Comparison of ENCODE assay signal across 12 cellular contexts in the genomic region with DNA sequence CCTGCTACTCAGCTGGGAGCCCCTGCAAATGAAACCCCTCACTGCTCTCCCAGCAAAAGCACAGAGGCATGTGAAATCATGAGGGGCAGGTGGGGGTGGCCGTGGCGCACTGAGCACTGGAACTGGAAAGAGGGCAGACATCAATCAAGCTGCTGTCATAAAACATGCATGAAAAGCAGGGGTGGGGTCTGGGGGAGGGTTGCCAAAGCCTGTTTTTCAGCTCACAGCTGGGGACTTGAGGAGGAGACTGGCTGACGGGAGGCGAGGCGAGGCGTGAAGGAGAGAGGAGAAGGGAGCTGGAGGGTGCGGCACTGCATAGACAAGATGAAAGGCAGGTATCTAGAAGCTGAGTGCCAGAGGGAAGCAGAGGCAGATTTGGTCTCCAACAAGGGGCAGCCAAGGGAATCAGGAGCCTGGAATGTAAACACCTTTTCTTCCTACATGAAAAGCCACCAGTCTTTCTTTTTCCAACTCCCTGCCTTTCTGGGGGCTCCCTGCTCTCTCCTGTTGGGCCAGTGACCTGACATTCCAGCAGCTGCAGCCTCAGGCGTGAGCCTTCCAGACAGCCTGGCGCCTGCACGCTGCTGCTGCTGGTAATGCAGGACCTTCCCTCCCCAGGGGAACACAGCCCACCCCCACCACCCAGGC.
A peak's percentile ranks its signal among the peaks of the same experiment; 100 is the strongest.
DNase-seq lines count a peak whose midpoint lies in the region; ATAC-seq and TF ChIP-seq lines count a peak whose summit lies in the region.
"Had no signal": no experiment of that assay in that cellular context is flagged by ENCODE, and none has a peak within 500 bp of the region (broad histone marks: within the 10 kb centered on the region; RNA-seq: fewer than 3 reads in every experiment).

No MANE protein-coding gene starts in this region.

- H3K9me2 ChIP-seq in hepatocyte (replicated peaks; ENCODE audit: insufficient read depth): no peaks in the 10 kb centered on the region

- peak; percentile 42 for DNase-seq in HEK293T (ENCODE audit: extremely low spot score)
- peak; percentile 41 for DNase-seq in NCI-H446 treated with DMSO at 0.1 percent for 48 hours (lab: John Stamatoyannopoulos, UW)
- peak; percentile 70 for DNase-seq in hepatocyte (ENCODE audit: low spot score)
- DNase-seq in retina: peak; percentile 81
- no peak for DNase-seq in T-helper 2 cell
- no peak for DNase-seq in kidney tubule cell (ENCODE audit: low spot score)
- DNase-seq in germinal center (ENCODE audit: low spot score): no peak
- DNase-seq: activated CD4-positive, alpha-beta T cell treated with anti-CD3 and anti-CD28 coated beads, Interleukin-2, amount 10 ng/mL, durations not matched to agents 24 days and 14 days; activated naive CD4-positive, alpha-beta T cell; stimulated activated naive CD8-positive, alpha-beta T cell treated with anti-CD3 and anti-CD28 coated beads, Interleukin-15, amount 100 ng/mL, for 72 hours had no signal

- H3K79me2 ChIP-seq in hepatocyte: no peaks in the 10 kb centered on the region

- ATAC-seq in HG03135 (IDR thresholded peaks at IDR 0.05; ENCODE audit: unreplicated experiment): no peak
- ATAC-seq: stimulated activated naive CD8-positive, alpha-beta T cell treated with anti-CD3 and anti-CD28 coated beads, Interleukin-15, amount 100 ng/mL, for 72 hours had no signal

- peak; percentile 16 for TF ChIP-seq CTCF in hepatocyte (IDR thresholded peaks at IDR 0.05; ENCODE audit: poor library complexity)

- H3K4me3 ChIP-seq in hepatocyte: no peak overlapping the region
- H3K4me3 ChIP-seq: coronary artery had no signal

- H2AFZ ChIP-seq in hepatocyte: peak overlapping the region; percentile 37

- no peaks in the 10 kb centered on the region for H3K36me3 ChIP-seq in hepatocyte (replicated peaks; ENCODE audit: insufficient read depth, low read depth)

- H3K4me2 ChIP-seq in hepatocyte: peak overlapping the region; percentile 71

- POLR2A ChIA-PET in HEK293T (lab: Yijun Ruan, JAX): no interaction called here

- no peaks in the 10 kb centered on the region for H3K27me3 ChIP-seq in hepatocyte

- H3K4me1 ChIP-seq in hepatocyte (ENCODE audit: insufficient read depth): peaks cover 18% of the 10 kb centered on the region

- CTCF ChIA-PET in HEK293T (lab: Yijun Ruan, JAX): interaction anchor here (0.6 to 1.0 kb wide), 3 partner anchors 16 to 197 kb away, joined by 3 to 4 read pairs (median 3); no protein-coding TSS in a partner anchor

- no peaks in the 10 kb centered on the region for H4K20me1 ChIP-seq in hepatocyte (ENCODE audit: insufficient read depth, poor library complexity, severe bottlenecking)

- H3K27ac ChIP-seq in hepatocyte: peak overlapping the region; percentile 83
- H3K27ac ChIP-seq: coronary artery had no signal

- WGBS in hepatocyte (ENCODE audit: low lambda C conversion rate, missing lambda C conversion rate): 13% methylated on average over 10 of the region's 10 CpGs

- no peaks in the 10 kb centered on the region for H3K9me3 ChIP-seq in hepatocyte (ENCODE audit: low read depth)

TF ChIP-seq in HEK293T, 16 proteins besides CTCF, POLR2A, EP300 and RAD21:
- TF ChIP-seq, protein P1, sequence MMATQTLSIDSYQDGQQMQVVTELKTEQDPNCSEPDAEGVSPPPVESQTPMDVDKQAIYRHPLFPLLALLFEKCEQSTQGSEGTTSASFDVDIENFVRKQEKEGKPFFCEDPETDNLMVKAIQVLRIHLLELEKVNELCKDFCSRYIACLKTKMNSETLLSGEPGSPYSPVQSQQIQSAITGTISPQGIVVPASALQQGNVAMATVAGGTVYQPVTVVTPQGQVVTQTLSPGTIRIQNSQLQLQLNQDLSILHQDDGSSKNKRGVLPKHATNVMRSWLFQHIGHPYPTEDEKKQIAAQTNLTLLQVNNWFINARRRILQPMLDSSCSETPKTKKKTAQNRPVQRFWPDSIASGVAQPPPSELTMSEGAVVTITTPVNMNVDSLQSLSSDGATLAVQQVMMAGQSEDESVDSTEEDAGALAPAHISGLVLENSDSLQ (IDR thresholded peaks at IDR 0.05): peak; percentile 85
- TF ChIP-seq SUZ12 (IDR thresholded peaks at IDR 0.05): no peak
- TF ChIP-seq FOXM1 (IDR thresholded peaks at IDR 0.05; ENCODE audit: borderline replicate concordance): no peak
TF ChIP-seq in HEK293T: peak in this region for 1.

Comparison
In these comparisons a context has a peak if more than half of its experiments do, and no peak if none do; other contexts are left out.
1. DNase-seq: peak in HEK293T (single experiment), NCI-H446 treated with DMSO at 0.1 percent for 48 hours (single experiment), hepatocyte (single experiment) and retina (single experiment); none in T-helper 2 cell (0 of 5), kidney tubule cell (single experiment) and germinal center (single experiment).